ENCODE assay signal across 22 cellular contexts in the genomic region with DNA sequence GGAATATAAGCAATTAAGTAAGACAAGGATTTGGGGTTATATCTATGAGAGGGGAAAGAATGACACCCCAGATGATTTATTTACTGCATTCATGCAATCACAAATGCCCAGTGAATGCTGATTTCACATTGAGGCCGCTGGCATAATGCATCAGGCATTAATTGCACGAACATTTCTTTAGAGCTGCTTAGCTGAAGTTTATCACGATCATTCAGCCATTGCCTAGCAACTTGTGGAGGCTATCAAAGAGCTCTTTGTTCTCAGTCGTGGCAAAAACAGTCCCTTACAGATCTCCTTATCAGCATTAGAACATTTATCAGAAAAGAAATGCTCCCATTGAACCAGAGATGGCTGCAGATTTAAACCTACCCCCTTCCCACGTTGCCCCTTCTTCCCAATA.
DNase-seq lines count a peak whose midpoint lies in the region; ATAC-seq and TF ChIP-seq lines count a peak whose summit lies in the region.
"Had no signal": no experiment of that assay in that cellular context is flagged by ENCODE, and none has a peak within 500 bp of the region (broad histone marks: within the 10 kb centered on the region; RNA-seq: fewer than 3 reads in every experiment).

No MANE protein-coding gene starts in this region.

- H3K9ac ChIP-seq in mammary epithelial cell (ENCODE audit: insufficient read depth, low read length) = no peak overlapping the region
- H3K9ac ChIP-seq in endodermal cell (ENCODE audit: extremely low read depth, low read length, poor library complexity, severe bottlenecking) = no peak overlapping the region

- no peaks in the 10 kb centered on the region for H3K9me3 Mint-ChIP-seq in MCF 10A (ENCODE audit: unreplicated experiment)
- H3K9me3 Mint-ChIP-seq in endodermal cell = peaks cover 6% of the 10 kb centered on the region
- H3K9me3 Mint-ChIP-seq in stimulated activated memory B cell treated with anti-CD40 and anti-IgM and Interleukin-4, amounts not matched to agents 10 μg/mL and 1 μg/mL and 100 μg/mL, for 72 hours = no peaks in the 10 kb centered on the region
- H3K9me3 Mint-ChIP-seq: activated CD4-positive, alpha-beta memory T cell treated with anti-CD3 and anti-CD28 coated beads for 36 hours; activated naive CD4-positive, alpha-beta T cell treated with anti-CD3 and anti-CD28 coated beads, Interleukin-2, amount 10 ng/mL, durations not matched to agents 7 days and 5 days; CD4-positive, alpha-beta T cell; naive thymus-derived CD8-positive, alpha-beta T cell had no signal

- no peaks in the 10 kb centered on the region for H3K9me3 ChIP-seq in mammary epithelial cell (replicated peaks; ENCODE audit: insufficient read depth, low read length)
- H3K9me3 ChIP-seq in endodermal cell (ENCODE audit: control insufficient read depth, low read length) = peaks cover 28% of the 10 kb centered on the region
- H3K9me3 ChIP-seq in testis = no peaks in the 10 kb centered on the region
- H3K9me3 ChIP-seq: ascending aorta, left lung, MG63, prostate gland, thyroid gland had no signal

- BruUV-seq in mammary epithelial cell (replicated peaks; lab: Mats Ljungman, UMichigan) (no TSS peak), MCF 10A (replicated peaks; lab: Mats Ljungman, UMichigan) (no TSS peak)

- H3K4me3 ChIP-seq in mammary epithelial cell (replicated peaks in 1 of 3; ENCODE audit: insufficient read depth in 1 of 3, low read depth in 2 of 3, low read length in 3 of 3) (no peak overlapping the region), endodermal cell (ENCODE audit: low read length) (no peak overlapping the region), testis (no peak overlapping the region)
- H3K4me3 ChIP-seq: ascending aorta, left lung, MG63, prostate gland, thyroid gland had no signal

- no peaks in the 10 kb centered on the region for H3K27me3 ChIP-seq in mammary epithelial cell (ENCODE audit: insufficient read depth, low read length)
- H3K27me3 ChIP-seq in endodermal cell (ENCODE audit: control insufficient read depth, insufficient read depth, low read length, poor library complexity, severe bottlenecking) = no peaks in the 10 kb centered on the region
- H3K27me3 ChIP-seq in testis = no peaks in the 10 kb centered on the region
- H3K27me3 ChIP-seq: ascending aorta, left lung, thyroid gland had no signal

- H3K27ac Mint-ChIP-seq in MCF 10A (ENCODE audit: low read depth, unreplicated experiment) = no peak overlapping the region
- no peak overlapping the region for H3K27ac Mint-ChIP-seq in endodermal cell
- H3K27ac Mint-ChIP-seq in stimulated activated memory B cell treated with anti-CD40 and anti-IgM and Interleukin-4, amounts not matched to agents 10 μg/mL and 1 μg/mL and 100 μg/mL, for 72 hours = no peak overlapping the region
- H3K27ac Mint-ChIP-seq: activated CD4-positive, alpha-beta memory T cell treated with anti-CD3 and anti-CD28 coated beads for 36 hours; activated naive CD4-positive, alpha-beta T cell treated with anti-CD3 and anti-CD28 coated beads, Interleukin-2, amount 10 ng/mL, durations not matched to agents 7 days and 5 days; CD4-positive, alpha-beta T cell; naive thymus-derived CD8-positive, alpha-beta T cell had no signal

- H3K79me2 ChIP-seq in mammary epithelial cell (ENCODE audit: insufficient read depth, low read length) = no peaks in the 10 kb centered on the region

- no peaks in the 10 kb centered on the region for H3K36me3 ChIP-seq in mammary epithelial cell (ENCODE audit: insufficient read depth, low read length)
- H3K36me3 ChIP-seq in endodermal cell (ENCODE audit: control insufficient read depth, insufficient read depth, low read length) = peaks cover 19% of the 10 kb centered on the region
- no peaks in the 10 kb centered on the region for H3K36me3 ChIP-seq in testis (ENCODE audit: low read depth, missing control alignments)
- H3K36me3 ChIP-seq: ascending aorta, left lung, MG63, prostate gland, thyroid gland, WERI-Rb-1 had no signal

- H3K4me3 Mint-ChIP-seq in MCF 10A (ENCODE audit: unreplicated experiment) (no peak overlapping the region), endodermal cell (no peak overlapping the region)
- H3K4me3 Mint-ChIP-seq in stimulated activated memory B cell treated with anti-CD40 and anti-IgM and Interleukin-4, amounts not matched to agents 10 μg/mL and 1 μg/mL and 100 μg/mL, for 72 hours = no peak overlapping the region
- H3K4me3 Mint-ChIP-seq: activated CD4-positive, alpha-beta memory T cell treated with anti-CD3 and anti-CD28 coated beads for 36 hours; activated naive CD4-positive, alpha-beta T cell treated with anti-CD3 and anti-CD28 coated beads, Interleukin-2, amount 10 ng/mL, durations not matched to agents 7 days and 5 days; CD4-positive, alpha-beta T cell; naive thymus-derived CD8-positive, alpha-beta T cell had no signal

- H3K27me3 Mint-ChIP-seq in MCF 10A (ENCODE audit: insufficient read depth, unreplicated experiment) (no peaks in the 10 kb centered on the region), endodermal cell (ENCODE audit: insufficient read depth) (no peaks in the 10 kb centered on the region)
- H3K27me3 Mint-ChIP-seq in stimulated activated memory B cell treated with anti-CD40 and anti-IgM and Interleukin-4, amounts not matched to agents 10 μg/mL and 1 μg/mL and 100 μg/mL, for 72 hours = no peaks in the 10 kb centered on the region
- H3K27me3 Mint-ChIP-seq: activated naive CD4-positive, alpha-beta T cell treated with anti-CD3 and anti-CD28 coated beads, Interleukin-2, amount 10 ng/mL, durations not matched to agents 7 days and 5 days had no signal

- in situ Hi-C loops in mammary epithelial cell (cut with MboI; ENCODE audit: low sequenced_read_pairs in 2 of 2) = no loop called here

- no peak for ATAC-seq in GM21825 (IDR thresholded peaks at IDR 0.05; ENCODE audit: unreplicated experiment)
- ATAC-seq in stimulated activated memory B cell treated with anti-CD40 and anti-IgM and Interleukin-4, amounts not matched to agents 10 μg/mL and 1 μg/mL and 100 μg/mL, for 72 hours = no peak
- no peak for ATAC-seq in GM18511 (IDR thresholded peaks at IDR 0.05; ENCODE audit: unreplicated experiment)
- ATAC-seq: left lung; naive thymus-derived CD8-positive, alpha-beta T cell had no signal

- H3K36me3 Mint-ChIP-seq in MCF 10A (ENCODE audit: insufficient read depth, unreplicated experiment) (no peaks in the 10 kb centered on the region), endodermal cell (ENCODE audit: low read depth) (peaks cover 11% of the 10 kb centered on the region)
- no peaks in the 10 kb centered on the region for H3K36me3 Mint-ChIP-seq in stimulated activated memory B cell treated with anti-CD40 and anti-IgM and Interleukin-4, amounts not matched to agents 10 μg/mL and 1 μg/mL and 100 μg/mL, for 72 hours
- H3K36me3 Mint-ChIP-seq: activated CD4-positive, alpha-beta memory T cell treated with anti-CD3 and anti-CD28 coated beads for 36 hours; activated naive CD4-positive, alpha-beta T cell treated with anti-CD3 and anti-CD28 coated beads, Interleukin-2, amount 10 ng/mL, durations not matched to agents 7 days and 5 days; naive thymus-derived CD8-positive, alpha-beta T cell had no signal

- POLR2A ChIA-PET in MCF 10A (lab: Yijun Ruan, JAX) = interaction anchor here (1.2 kb wide), 1 partner anchor 12 kb away, joined by 3 read pairs; no protein-coding TSS in a partner anchor

- H3K27ac ChIP-seq in mammary epithelial cell (ENCODE audit: insufficient read depth, low read depth, low read length) (no peak overlapping the region), endodermal cell (ENCODE audit: low read depth, low read length) (peak overlapping the region; percentile 50), testis (no peak overlapping the region)
- H3K27ac ChIP-seq: ascending aorta, left lung, prostate gland, RWPE1, thyroid gland, WERI-Rb-1 had no signal

- dilution Hi-C loops in mammary epithelial cell (cut with HindIII; ENCODE audit: low sequenced_read_pairs) = no loop called here

- H3K4me1 Mint-ChIP-seq in MCF 10A (ENCODE audit: insufficient read depth, unreplicated experiment) (no peaks in the 10 kb centered on the region), endodermal cell (peaks cover 40% of the 10 kb centered on the region)
- no peaks in the 10 kb centered on the region for H3K4me1 Mint-ChIP-seq in stimulated activated memory B cell treated with anti-CD40 and anti-IgM and Interleukin-4, amounts not matched to agents 10 μg/mL and 1 μg/mL and 100 μg/mL, for 72 hours
- H3K4me1 Mint-ChIP-seq: activated naive CD4-positive, alpha-beta T cell treated with anti-CD3 and anti-CD28 coated beads, Interleukin-2, amount 10 ng/mL, durations not matched to agents 7 days and 5 days; naive thymus-derived CD8-positive, alpha-beta T cell had no signal

- no peak overlapping the region for H2AFZ ChIP-seq in mammary epithelial cell (ENCODE audit: low read depth, low read length)

- CTCF ChIA-PET in mammary epithelial cell (lab: Charles Lee; ENCODE audit: low non-redundant PET) (no interaction called here), MCF 10A (lab: Yijun Ruan, JAX) (interaction anchor here (1.2 kb wide), 1 partner anchor 65 kb away, joined by 3 read pairs; no protein-coding TSS in a partner anchor)

- H3K4me1 ChIP-seq in mammary epithelial cell (ENCODE audit: insufficient read depth, low read length) (no peaks in the 10 kb centered on the region), endodermal cell (ENCODE audit: control insufficient read depth, insufficient read depth, low read length) (peaks cover 16% of the 10 kb centered on the region), testis (no peaks in the 10 kb centered on the region)
- H3K4me1 ChIP-seq: ascending aorta, left lung, prostate gland, thyroid gland had no signal

- intact Hi-C loops in mammary epithelial cell (cut with micrococcal nuclease) (no loop called here), MCF 10A (cut with micrococcal nuclease) (no loop called here), testis (cut with DNase I; ENCODE audit: low total_unique reads) (no loop called here)

- 16% methylated on average over 5 of the region's 5 CpGs for WGBS in mammary epithelial cell (ENCODE audit: low coverage, missing lambda C conversion rate)
- 47 to 53% methylated on average over 4 to 5 of the region's 5 CpGs for WGBS in endodermal cell (ENCODE audit: insufficient coverage in 1 of 2, insufficient read length in 1 of 2), 2 experiments
- WGBS in testis, 2 donors = 58 to 73% methylated on average over 5 of the region's 5 CpGs

- no peaks in the 10 kb centered on the region for H4K20me1 ChIP-seq in mammary epithelial cell (ENCODE audit: insufficient read depth, low read length)

- no peak overlapping the region for H3K4me2 ChIP-seq in mammary epithelial cell (ENCODE audit: insufficient read depth, low read depth, low read length)

- DNase-seq in mammary epithelial cell = peak; percentile 40
- no peak for DNase-seq in MCF 10A (ENCODE audit: unreplicated experiment)
- no peak for DNase-seq in endodermal cell
- peak; percentile 45 for DNase-seq in mucosa of gallbladder (ENCODE audit: low spot score)
- peak; percentile 65 for DNase-seq in testis
- DNase-seq: activated CD4-positive, alpha-beta memory T cell treated with anti-CD3 and anti-CD28 coated beads for 36 hours; activated naive CD4-positive, alpha-beta T cell treated with anti-CD3 and anti-CD28 coated beads, Interleukin-2, amount 10 ng/mL, durations not matched to agents 7 days and 5 days; CD4-positive, alpha-beta T cell; left lung; MG63; naive thymus-derived CD8-positive, alpha-beta T cell; NCI-H146; NCI-H2227 treated with DMSO at 0.1 percent for 48 hours; stimulated activated CD4-positive, alpha-beta T cell treated with anti-CD3 and anti-CD28 coated beads, Interleukin-12 subunit alpha, Interleukin-12 subunit beta, amount 100 ng/mL, for 4 hours; thyroid gland; WERI-Rb-1 had no signal

- TF ChIP-seq CTCF in mammary epithelial cell (conservative IDR thresholded peaks at IDR 0.05 in 1 of 2, IDR thresholded peaks at IDR 0.05 in 1 of 2; ENCODE audit: extremely low read depth in 1 of 2, insufficient read depth in 1 of 2, low read depth in 1 of 2, low read length in 2 of 2) (no peak), MCF 10A (IDR thresholded peaks at IDR 0.05; ENCODE audit: unreplicated experiment) (no peak), endodermal cell (conservative IDR thresholded peaks at IDR 0.05) (no peak), testis (IDR thresholded peaks at IDR 0.05) (no peak)

- TF ChIP-seq POLR2A in testis (IDR thresholded peaks at IDR 0.05) = no peak

Comparison
In these comparisons a context has a peak if more than half of its experiments do, and no peak if none do; other contexts are left out.
1. DNase-seq: peak in mammary epithelial cell (single experiment), mucosa of gallbladder (single experiment) and testis (single experiment); none in MCF 10A (single experiment) and endodermal cell (single experiment).